1 cellular context compared by ENCODE assay signal in the genomic region with DNA sequence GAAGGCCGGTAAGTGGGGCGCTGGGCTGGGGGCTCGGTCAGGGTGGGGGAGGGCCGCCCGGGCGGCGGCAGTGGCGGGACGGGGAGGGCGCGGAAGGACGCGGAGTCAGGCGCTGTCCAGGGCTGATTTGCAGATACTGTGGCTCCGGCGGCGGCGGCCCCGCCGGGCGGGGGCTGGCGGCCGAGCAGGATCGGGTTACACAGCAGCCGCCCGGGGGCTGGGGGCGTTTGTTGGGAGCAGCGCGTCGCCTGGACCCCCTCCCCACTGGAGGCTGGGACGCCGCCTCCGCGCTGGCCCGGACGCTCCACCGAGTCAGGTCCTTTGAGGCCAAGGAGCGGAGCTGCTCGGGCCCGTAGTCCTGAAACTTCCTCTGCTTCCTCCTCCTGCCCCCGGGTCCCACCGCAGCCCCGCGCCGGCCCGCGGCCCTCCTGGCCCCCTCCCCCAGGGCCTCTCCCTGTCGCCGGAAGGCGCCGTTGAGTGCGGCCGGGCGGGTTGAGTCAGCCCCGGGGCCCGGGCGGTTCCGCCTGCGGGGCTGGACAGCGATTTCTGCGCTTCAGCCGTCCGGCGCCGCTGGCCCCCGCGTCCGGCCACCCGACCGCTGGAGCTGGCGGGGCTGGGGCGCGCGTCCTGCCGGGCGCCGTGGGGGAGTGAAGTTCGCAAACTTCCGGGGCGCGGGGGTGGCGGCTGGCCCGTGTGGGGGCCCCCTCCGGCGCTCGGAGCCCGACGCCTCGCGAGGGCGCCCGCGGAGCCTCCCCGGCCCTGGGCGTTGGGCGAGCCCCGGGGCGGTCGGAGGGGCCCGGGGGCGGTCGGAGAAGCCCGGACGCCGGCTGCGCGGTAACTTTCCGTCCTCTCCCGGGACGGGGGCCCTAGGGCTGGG.
TF ChIP-seq lines count a peak whose summit lies in the region.

No MANE protein-coding gene starts in this region.

TF ChIP-seq in GM12878, 131 proteins besides CTCF, POLR2A, EP300 and RAD21 (continued from another document and continues in another):
- 0 out of 2 replicates have a peak, but pooled peaks have one; percentile 55 for TF ChIP-seq ZNF687 (IDR thresholded peaks at IDR 0.05)
- no peak for TF ChIP-seq WRNIP1 (IDR thresholded peaks at IDR 0.05; ENCODE audit: borderline replicate concordance, low read depth, low read length)
- TF ChIP-seq TAF1 (IDR thresholded peaks at IDR 0.05; ENCODE audit: borderline replicate concordance, low read depth, low read length), result no peak
- no peak for TF ChIP-seq E2F4 (IDR thresholded peaks at IDR 0.05; ENCODE audit: low read depth, low read length)
- no peak for TF ChIP-seq JUND (IDR thresholded peaks at IDR 0.05; ENCODE audit: low read depth, low read length)
- TF ChIP-seq CREB1 (IDR thresholded peaks at IDR 0.05; ENCODE audit: low read depth), result 0 out of 2 replicates have a peak, but pooled peaks have one; percentile 14
- TF ChIP-seq LARP7 (IDR thresholded peaks at IDR 0.05), result peak; percentile 94
- no peak for TF ChIP-seq SP1 (IDR thresholded peaks at IDR 0.05; ENCODE audit: low read depth, low read length)
- TF ChIP-seq GABPA (IDR thresholded peaks at IDR 0.05; ENCODE audit: low read depth), result peak; percentile 56; the same call in 1 of the 2 replicates
- TF ChIP-seq ELK1 (IDR thresholded peaks at IDR 0.05; ENCODE audit: low read depth, low read length), result 0 out of 2 replicates have a peak, but pooled peaks have one; percentile 37
- no peak for TF ChIP-seq ZNF207 (IDR thresholded peaks at IDR 0.05; ENCODE audit: borderline replicate concordance)
- TF ChIP-seq, protein P1, sequence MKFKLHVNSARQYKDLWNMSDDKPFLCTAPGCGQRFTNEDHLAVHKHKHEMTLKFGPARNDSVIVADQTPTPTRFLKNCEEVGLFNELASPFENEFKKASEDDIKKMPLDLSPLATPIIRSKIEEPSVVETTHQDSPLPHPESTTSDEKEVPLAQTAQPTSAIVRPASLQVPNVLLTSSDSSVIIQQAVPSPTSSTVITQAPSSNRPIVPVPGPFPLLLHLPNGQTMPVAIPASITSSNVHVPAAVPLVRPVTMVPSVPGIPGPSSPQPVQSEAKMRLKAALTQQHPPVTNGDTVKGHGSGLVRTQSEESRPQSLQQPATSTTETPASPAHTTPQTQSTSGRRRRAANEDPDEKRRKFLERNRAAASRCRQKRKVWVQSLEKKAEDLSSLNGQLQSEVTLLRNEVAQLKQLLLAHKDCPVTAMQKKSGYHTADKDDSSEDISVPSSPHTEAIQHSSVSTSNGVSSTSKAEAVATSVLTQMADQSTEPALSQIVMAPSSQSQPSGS (IDR thresholded peaks at IDR 0.05; ENCODE audit: low read length), result no peak
- peak; percentile 29; the same call in 1 of the 2 replicates for TF ChIP-seq RUNX3 (IDR thresholded peaks at IDR 0.05; ENCODE audit: low read length)
- no peak for TF ChIP-seq PAX5 (IDR thresholded peaks at IDR 0.05; ENCODE audit: borderline replicate concordance, low read depth, low read length)
- no peak for TF ChIP-seq ATF7 (IDR thresholded peaks at IDR 0.05; ENCODE audit: low read depth)
- TF ChIP-seq RB1 (IDR thresholded peaks at IDR 0.05; ENCODE audit: borderline replicate concordance), result peak; percentile 18; the same call in 1 of the 2 replicates
- 0 out of 2 replicates have a peak, but pooled peaks have one; percentile 44 for TF ChIP-seq POLR2AphosphoS2 (IDR thresholded peaks at IDR 0.05; ENCODE audit: low read depth, low read length)
- no peak for TF ChIP-seq SMAD5 (IDR thresholded peaks at IDR 0.05; ENCODE audit: low read depth)
- no peak for TF ChIP-seq POU2F2 (IDR thresholded peaks at IDR 0.05; ENCODE audit: borderline replicate concordance, low read depth, low read length)
- TF ChIP-seq REST (IDR thresholded peaks at IDR 0.05; ENCODE audit: low read depth, low read length), result peak; percentile 81
- TF ChIP-seq SUZ12 (IDR thresholded peaks at IDR 0.05; ENCODE audit: unreplicated experiment), result no peak
- TF ChIP-seq, protein P2, sequence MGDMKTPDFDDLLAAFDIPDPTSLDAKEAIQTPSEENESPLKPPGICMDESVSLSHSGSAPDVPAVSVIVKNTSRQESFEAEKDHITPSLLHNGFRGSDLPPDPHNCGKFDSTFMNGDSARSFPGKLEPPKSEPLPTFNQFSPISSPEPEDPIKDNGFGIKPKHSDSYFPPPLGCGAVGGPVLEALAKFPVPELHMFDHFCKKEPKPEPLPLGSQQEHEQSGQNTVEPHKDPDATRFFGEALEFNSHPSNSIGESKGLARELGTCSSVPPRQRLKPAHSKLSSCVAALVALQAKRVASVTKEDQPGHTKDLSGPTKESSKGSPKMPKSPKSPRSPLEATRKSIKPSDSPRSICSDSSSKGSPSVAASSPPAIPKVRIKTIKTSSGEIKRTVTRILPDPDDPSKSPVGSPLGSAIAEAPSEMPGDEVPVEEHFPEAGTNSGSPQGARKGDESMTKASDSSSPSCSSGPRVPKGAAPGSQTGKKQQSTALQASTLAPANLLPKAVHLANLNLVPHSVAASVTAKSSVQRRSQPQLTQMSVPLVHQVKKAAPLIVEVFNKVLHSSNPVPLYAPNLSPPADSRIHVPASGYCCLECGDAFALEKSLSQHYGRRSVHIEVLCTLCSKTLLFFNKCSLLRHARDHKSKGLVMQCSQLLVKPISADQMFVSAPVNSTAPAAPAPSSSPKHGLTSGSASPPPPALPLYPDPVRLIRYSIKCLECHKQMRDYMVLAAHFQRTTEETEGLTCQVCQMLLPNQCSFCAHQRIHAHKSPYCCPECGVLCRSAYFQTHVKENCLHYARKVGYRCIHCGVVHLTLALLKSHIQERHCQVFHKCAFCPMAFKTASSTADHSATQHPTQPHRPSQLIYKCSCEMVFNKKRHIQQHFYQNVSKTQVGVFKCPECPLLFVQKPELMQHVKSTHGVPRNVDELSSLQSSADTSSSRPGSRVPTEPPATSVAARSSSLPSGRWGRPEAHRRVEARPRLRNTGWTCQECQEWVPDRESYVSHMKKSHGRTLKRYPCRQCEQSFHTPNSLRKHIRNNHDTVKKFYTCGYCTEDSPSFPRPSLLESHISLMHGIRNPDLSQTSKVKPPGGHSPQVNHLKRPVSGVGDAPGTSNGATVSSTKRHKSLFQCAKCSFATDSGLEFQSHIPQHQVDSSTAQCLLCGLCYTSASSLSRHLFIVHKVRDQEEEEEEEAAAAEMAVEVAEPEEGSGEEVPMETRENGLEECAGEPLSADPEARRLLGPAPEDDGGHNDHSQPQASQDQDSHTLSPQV (IDR thresholded peaks at IDR 0.05), result 0 out of 2 replicates have a peak, but pooled peaks have one; percentile 58
- TF ChIP-seq TCF3 (IDR thresholded peaks at IDR 0.05; ENCODE audit: borderline replicate concordance, insufficient read depth, low read depth, low read length), result no peak
- no peak for TF ChIP-seq RFX5 (IDR thresholded peaks at IDR 0.05; ENCODE audit: low read depth, low read length)
- TF ChIP-seq, protein P3, sequence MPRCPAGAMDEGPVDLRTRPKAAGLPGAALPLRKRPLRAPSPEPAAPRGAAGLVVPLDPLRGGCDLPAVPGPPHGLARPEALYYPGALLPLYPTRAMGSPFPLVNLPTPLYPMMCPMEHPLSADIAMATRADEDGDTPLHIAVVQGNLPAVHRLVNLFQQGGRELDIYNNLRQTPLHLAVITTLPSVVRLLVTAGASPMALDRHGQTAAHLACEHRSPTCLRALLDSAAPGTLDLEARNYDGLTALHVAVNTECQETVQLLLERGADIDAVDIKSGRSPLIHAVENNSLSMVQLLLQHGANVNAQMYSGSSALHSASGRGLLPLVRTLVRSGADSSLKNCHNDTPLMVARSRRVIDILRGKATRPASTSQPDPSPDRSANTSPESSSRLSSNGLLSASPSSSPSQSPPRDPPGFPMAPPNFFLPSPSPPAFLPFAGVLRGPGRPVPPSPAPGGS (IDR thresholded peaks at IDR 0.05; ENCODE audit: borderline replicate concordance, insufficient read depth, low read depth, low read length, poor library complexity, severe bottlenecking), result peak; percentile 9
- peak; percentile 79 for TF ChIP-seq IKZF1 (conservative IDR thresholded peaks at IDR 0.05)
- no peak for TF ChIP-seq IRF5 (IDR thresholded peaks at IDR 0.05; ENCODE audit: borderline replicate concordance)
- TF ChIP-seq MXI1 (IDR thresholded peaks at IDR 0.05; ENCODE audit: low read depth, low read length), result no peak; the same call in 1 of the 2 replicates
- no peak for TF ChIP-seq ZSCAN29 (IDR thresholded peaks at IDR 0.05)
- no peak for TF ChIP-seq CHD1 (IDR thresholded peaks at IDR 0.05; ENCODE audit: low read depth, low read length)
- TF ChIP-seq SMAD1 (IDR thresholded peaks at IDR 0.05; ENCODE audit: low read depth, partially characterized antibody), result no peak
- TF ChIP-seq ZNF24 (IDR thresholded peaks at IDR 0.05), result 0 out of 2 replicates have a peak, but pooled peaks have one; percentile 53
- TF ChIP-seq PAX8 (IDR thresholded peaks at IDR 0.05), result no peak
- TF ChIP-seq MEF2A (IDR thresholded peaks at IDR 0.05; ENCODE audit: insufficient read depth, low read depth, low read length), result 0 out of 2 replicates have a peak, but pooled peaks have one; percentile 25
- no peak for TF ChIP-seq MTA2 (IDR thresholded peaks at IDR 0.05; ENCODE audit: low read depth)
- no peak for TF ChIP-seq CBFB (IDR thresholded peaks at IDR 0.05; ENCODE audit: low read depth)
- TF ChIP-seq SUPT20H (IDR thresholded peaks at IDR 0.05; ENCODE audit: borderline replicate concordance, control insufficient read depth, low read depth, low read length), result no peak
- TF ChIP-seq RELA (IDR thresholded peaks at IDR 0.05; ENCODE audit: borderline replicate concordance, partially characterized antibody), result no peak
- TF ChIP-seq STAT1 (conservative IDR thresholded peaks at IDR 0.05), result no peak
